In the genomic region with DNA sequence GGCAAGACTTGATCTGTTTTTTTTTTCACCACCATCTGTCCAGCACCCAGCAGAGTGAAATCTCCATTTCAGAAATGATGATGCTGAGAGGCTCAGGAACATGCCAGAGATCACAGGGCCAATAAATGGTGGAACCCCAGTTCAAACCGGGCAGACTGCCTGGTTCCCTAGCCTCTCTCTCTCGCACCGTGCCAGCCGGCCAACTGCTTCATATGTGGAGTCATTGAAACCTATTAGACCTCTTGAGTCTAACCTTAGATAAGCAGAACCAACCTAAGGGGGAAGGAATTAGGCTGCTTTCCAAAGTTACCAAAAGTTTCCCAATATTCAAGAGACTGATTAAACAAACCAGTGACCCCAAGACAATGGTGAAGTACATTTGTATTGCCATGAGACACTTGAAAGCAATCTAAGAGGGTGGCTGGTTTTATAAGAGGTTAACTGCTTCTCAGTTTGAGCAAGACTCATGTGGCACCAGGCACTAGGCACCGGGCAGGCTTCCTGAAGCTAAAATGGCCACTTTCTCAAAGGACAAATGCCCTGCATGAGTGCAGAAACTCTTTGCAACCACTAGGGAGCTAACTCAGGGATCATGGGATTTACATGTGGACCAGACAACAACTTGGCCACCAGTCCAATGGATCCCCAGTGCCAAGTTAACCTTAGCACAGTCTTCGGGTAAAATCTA, we compare ENCODE assay signal across 27 cellular contexts. TPM values are rescaled to one million over a fixed set of nuclear protein-coding genes. Genes with fewer than 3 reads are reported as not detected.
A peak's percentile ranks its signal among the peaks of the same experiment; 100 is the strongest.
DNase-seq lines count a peak whose midpoint lies in the region; TF ChIP-seq lines count a peak whose summit lies in the region.
"Had no signal": no experiment of that assay in that cellular context is flagged by ENCODE, and none has a peak within 500 bp of the region (broad histone marks: within the 10 kb centered on the region; RNA-seq: fewer than 3 reads in every experiment).

No MANE protein-coding gene starts in this region.

- H3K9me3 Mint-ChIP-seq in Calu3 (ENCODE audit: low read depth, unreplicated experiment) (peaks cover 3% of the 10 kb centered on the region), endodermal cell (no peaks in the 10 kb centered on the region), neural crest cell (peaks cover 3% of the 10 kb centered on the region), osteocyte (ENCODE audit: unreplicated experiment) (no peaks in the 10 kb centered on the region)

- H3K27me3 ChIP-seq in endodermal cell (ENCODE audit: control insufficient read depth, insufficient read depth, low read length, poor library complexity, severe bottlenecking) (no peaks in the 10 kb centered on the region), uterus (no peaks in the 10 kb centered on the region)
- H3K27me3 ChIP-seq: SJCRH30, tibial nerve had no signal

- no peak overlapping the region for H3K27ac Mint-ChIP-seq in Calu3 (ENCODE audit: unreplicated experiment)
- no peak overlapping the region for H3K27ac Mint-ChIP-seq in endodermal cell
- no peak overlapping the region for H3K27ac Mint-ChIP-seq in neural crest cell (ENCODE audit: unreplicated experiment)
- H3K27ac Mint-ChIP-seq in osteocyte (ENCODE audit: unreplicated experiment) = no peak overlapping the region
- H3K27ac Mint-ChIP-seq: activated naive CD8-positive, alpha-beta T cell; activated T-cell treated with anti-CD3 and anti-CD28 coated beads, Interleukin-2, amount 50 U/mL, for 72 hours; stimulated activated effector memory CD8-positive, alpha-beta T cell treated with anti-CD3 and anti-CD28 coated beads, Interleukin-12 subunit alpha, Interleukin-12 subunit beta, amount 100 ng/mL, for 72 hours had no signal

- no peaks in the 10 kb centered on the region for H3K36me3 ChIP-seq in endodermal cell (ENCODE audit: control insufficient read depth, insufficient read depth, low read length)
- H3K36me3 ChIP-seq in uterus = no peaks in the 10 kb centered on the region
- H3K36me3 ChIP-seq: tibial nerve had no signal

- no peak for TF ChIP-seq POLR2A in uterus (IDR thresholded peaks at IDR 0.05)

- WGBS in endodermal cell (ENCODE audit: insufficient coverage in 1 of 2, insufficient read length in 1 of 2), 2 experiments = 94 to 96% methylated on average over 6 of the region's 6 CpGs

- CTCF ChIA-PET in Calu3 (lab: Charles Lee) = interaction anchor here (0.9 to 1.0 kb wide), 2 partner anchors 22 to 386 kb away, joined by 3 read pairs; no protein-coding TSS in a partner anchor

- intact Hi-C loops in Calu3 (cut with micrococcal nuclease; ENCODE audit: unreplicated experiment) = no loop called here
- intact Hi-C loops in uterus (cut with DNase I; ENCODE audit: low total_unique reads) = no loop called here

- H3K9me3 ChIP-seq in endodermal cell (ENCODE audit: control insufficient read depth, low read length) (no peaks in the 10 kb centered on the region), uterus (no peaks in the 10 kb centered on the region)
- H3K9me3 ChIP-seq: Caco-2, SJCRH30, tibial nerve had no signal

- no peak overlapping the region for H3K4me3 Mint-ChIP-seq in Calu3 (ENCODE audit: low read depth, unreplicated experiment)
- no peak overlapping the region for H3K4me3 Mint-ChIP-seq in endodermal cell
- H3K4me3 Mint-ChIP-seq in neural crest cell = no peak overlapping the region
- H3K4me3 Mint-ChIP-seq in osteocyte (ENCODE audit: unreplicated experiment) = no peak overlapping the region
- H3K4me3 Mint-ChIP-seq: activated naive CD8-positive, alpha-beta T cell; activated T-cell treated with anti-CD3 and anti-CD28 coated beads, Interleukin-2, amount 50 U/mL, for 72 hours; stimulated activated effector memory CD8-positive, alpha-beta T cell treated with anti-CD3 and anti-CD28 coated beads, Interleukin-12 subunit alpha, Interleukin-12 subunit beta, amount 100 ng/mL, for 72 hours had no signal

- H3K27me3 Mint-ChIP-seq in Calu3 (ENCODE audit: unreplicated experiment) = no peaks in the 10 kb centered on the region
- no peaks in the 10 kb centered on the region for H3K27me3 Mint-ChIP-seq in endodermal cell (ENCODE audit: insufficient read depth)
- no peaks in the 10 kb centered on the region for H3K27me3 Mint-ChIP-seq in neural crest cell (ENCODE audit: low read depth)
- H3K27me3 Mint-ChIP-seq in osteocyte (ENCODE audit: unreplicated experiment) = no peaks in the 10 kb centered on the region

- no peak overlapping the region for H3K9ac ChIP-seq in endodermal cell (ENCODE audit: extremely low read depth, low read length, poor library complexity, severe bottlenecking)
- H3K9ac ChIP-seq: GM23248 had no signal

- DNase-seq in Calu3 = peak; percentile 39
- peak; percentile 53 for DNase-seq in NCI-H1092 (lab: John Stamatoyannopoulos, UW)
- DNase-seq in endodermal cell = no peak
- no peak for DNase-seq in neural crest cell (ENCODE audit: low read depth, low spot score)
- no peak for DNase-seq in amniotic stem cell (lab: John Stamatoyannopoulos, UW)
- DNase-seq in osteocyte (ENCODE audit: extremely low spot score, unreplicated experiment) = no peak
- DNase-seq in uterus = no peak
- DNase-seq in OCI-M2 (lab: John Stamatoyannopoulos, UW; ENCODE audit: unreplicated experiment) = no peak
- DNase-seq: activated CD4-positive, CD25-positive, alpha-beta regulatory T cell; activated CD8-positive, alpha-beta memory T cell treated with anti-CD3 and anti-CD28 coated beads for 24 hours; activated T-cell treated with anti-CD3 and anti-CD28 coated beads, Interleukin-2, amount 50 U/mL, for 72 hours; AML-193; Caco-2; effector memory CD4-positive, alpha-beta T cell; GDM1; GM23248; Karpas-422; NCI-H526; occipital lobe; PC-3; right cardiac atrium; SJCRH30 had no signal

- no peak for TF ChIP-seq CTCF in Calu3 (IDR thresholded peaks at IDR 0.05; ENCODE audit: unreplicated experiment)
- peak; percentile 67 for TF ChIP-seq CTCF in endodermal cell (conservative IDR thresholded peaks at IDR 0.05)
- TF ChIP-seq CTCF in neural crest cell (conservative IDR thresholded peaks at IDR 0.05) = peak; percentile 33
- no peak for TF ChIP-seq CTCF in osteocyte (IDR thresholded peaks at IDR 0.05)
- no peak for TF ChIP-seq CTCF in uterus (IDR thresholded peaks at IDR 0.05)

- H3K4me1 Mint-ChIP-seq in Calu3 (ENCODE audit: low read depth, unreplicated experiment) (peaks cover 15% of the 10 kb centered on the region), endodermal cell (peaks cover 9% of the 10 kb centered on the region), neural crest cell (peaks cover 45% of the 10 kb centered on the region), osteocyte (ENCODE audit: unreplicated experiment) (no peaks in the 10 kb centered on the region)
- H3K4me1 Mint-ChIP-seq: stimulated activated effector memory CD8-positive, alpha-beta T cell treated with anti-CD3 and anti-CD28 coated beads, Interleukin-12 subunit alpha, Interleukin-12 subunit beta, amount 100 ng/mL, for 72 hours had no signal

- H3K27ac ChIP-seq in endodermal cell (ENCODE audit: low read depth, low read length) = no peak overlapping the region
- H3K27ac ChIP-seq in uterus = no peak overlapping the region
- H3K27ac ChIP-seq: GM23248, SJCRH30, tibial nerve had no signal

- no TSS peak for BruUV-seq in Calu3 (replicated peaks; lab: Mats Ljungman, UMichigan)

- no peak overlapping the region for H3K4me3 ChIP-seq in endodermal cell (ENCODE audit: low read length)
- no peak overlapping the region for H3K4me3 ChIP-seq in uterus
- H3K4me3 ChIP-seq: GM12878, GM23248, SJCRH30, tibial nerve had no signal

- H3K36me3 Mint-ChIP-seq in Calu3 (ENCODE audit: insufficient read depth, unreplicated experiment) = no peaks in the 10 kb centered on the region
- no peaks in the 10 kb centered on the region for H3K36me3 Mint-ChIP-seq in endodermal cell (ENCODE audit: low read depth)
- peaks cover 2% of the 10 kb centered on the region for H3K36me3 Mint-ChIP-seq in neural crest cell (ENCODE audit: low read depth)
- H3K36me3 Mint-ChIP-seq in osteocyte (ENCODE audit: unreplicated experiment) = no peaks in the 10 kb centered on the region
- H3K36me3 Mint-ChIP-seq: activated naive CD8-positive, alpha-beta T cell; stimulated activated effector memory CD8-positive, alpha-beta T cell treated with anti-CD3 and anti-CD28 coated beads, Interleukin-12 subunit alpha, Interleukin-12 subunit beta, amount 100 ng/mL, for 72 hours had no signal

- H3K4me1 ChIP-seq in endodermal cell (ENCODE audit: control insufficient read depth, insufficient read depth, low read length) = no peaks in the 10 kb centered on the region
- H3K4me1 ChIP-seq in uterus = no peaks in the 10 kb centered on the region
- H3K4me1 ChIP-seq: Caco-2, SJCRH30, tibial nerve had no signal

RNA-seq across cellular contexts. Expression of a gene that starts 18.4 kb away (rescaled TPM):
- 27.4 and 29.4 TPM in 2 replicates for total RNA-seq in Calu3 (2022)
- 1 to 10 TPM; 4.8 to 8.5 TPM for total RNA-seq in endodermal cell
- polyA plus RNA-seq in endodermal cell (2013, experiment 1 of 2) = 52.5 TPM
- polyA plus RNA-seq in endodermal cell (2013, experiment 2 of 2) = 50.3 TPM
- total RNA-seq in neural crest cell = 37.5 and 39.2 TPM in 2 replicates
- total RNA-seq in osteocyte = 0.46 and 0.86 TPM in 2 replicates
- 1 to 10 TPM in 1 of 4 donors, under 1 TPM in 1, not detected in 2; 0.55 to 1.2 TPM for total RNA-seq in uterus
- total RNA-seq: activated T-cell treated with anti-CD3 and anti-CD28 coated beads, Interleukin-2, amount 50 U/mL, for 72 hours; fibroblast of lung; GM12878; GM23248; PC-3; right cardiac atrium had no signal
- polyA plus RNA-seq: fibroblast of lung, GM12878, GM23248 had no signal

Comparison
In these comparisons a context has a peak if more than half of its experiments do, and no peak if none do; other contexts are left out.
1. DNase-seq: peak in Calu3 (single experiment) and NCI-H1092 (single experiment); none in endodermal cell (single experiment), neural crest cell (single experiment), amniotic stem cell (single experiment), osteocyte (single experiment), uterus (0 of 2) and OCI-M2 (single experiment).
2. CTCF ChIP-seq: peak in endodermal cell (single experiment) and neural crest cell (single experiment); none in Calu3 (single experiment), osteocyte (single experiment) and uterus (0 of 4).